In the genomic region with DNA sequence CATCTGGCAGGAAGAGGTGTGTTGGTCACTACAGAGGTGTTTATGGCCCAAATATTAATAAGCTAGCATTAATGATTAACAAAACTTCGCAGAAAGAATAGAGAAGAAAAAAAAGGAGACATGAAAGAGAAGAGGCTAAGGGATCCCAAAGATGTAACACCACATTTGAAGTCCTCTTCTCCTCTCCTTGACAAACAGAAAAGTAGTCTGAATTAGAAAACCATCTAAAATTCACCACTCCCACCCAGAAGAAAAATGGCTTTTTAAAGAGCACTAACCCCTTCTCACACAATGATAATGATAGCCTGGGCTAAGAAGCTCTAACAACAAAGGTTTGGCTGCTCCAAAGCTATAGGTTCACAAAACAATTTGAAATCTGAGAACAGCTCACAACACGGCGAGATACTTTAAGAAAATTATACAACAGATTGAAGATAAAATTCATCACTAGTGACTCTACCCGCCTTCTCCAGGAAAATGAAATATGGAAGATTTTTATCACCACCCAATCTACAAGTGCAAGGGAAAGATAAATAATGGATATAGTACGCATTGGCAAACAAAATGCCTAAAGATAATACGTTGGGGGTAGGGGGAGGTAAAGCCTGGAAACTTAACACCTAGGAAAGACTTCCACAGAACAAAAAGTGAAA, we compare ENCODE assay signal across 13 cellular contexts. TPM values are rescaled to one million over a fixed set of nuclear protein-coding genes. Genes with fewer than 3 reads are reported as not detected.
DNase-seq lines count a peak whose midpoint lies in the region; ATAC-seq and TF ChIP-seq lines count a peak whose summit lies in the region.
"Had no signal": no experiment of that assay in that cellular context is flagged by ENCODE, and none has a peak within 500 bp of the region (broad histone marks: within the 10 kb centered on the region; RNA-seq: fewer than 3 reads in every experiment).

No MANE protein-coding gene starts in this region.

- peak overlapping the region; percentile 39 for H3K4me3 Mint-ChIP-seq in osteocyte (ENCODE audit: unreplicated experiment)
- H3K4me3 Mint-ChIP-seq: activated naive CD4-positive, alpha-beta T cell treated with anti-CD3 and anti-CD28 coated beads, Interleukin-2, amount 10 ng/mL, durations not matched to agents 7 days and 5 days had no signal

- H3K27ac Mint-ChIP-seq in osteocyte (ENCODE audit: unreplicated experiment), result peak overlapping the region; percentile 80
- H3K27ac Mint-ChIP-seq: activated naive CD4-positive, alpha-beta T cell treated with anti-CD3 and anti-CD28 coated beads, Interleukin-2, amount 10 ng/mL, durations not matched to agents 7 days and 5 days had no signal

- H3K4me3 ChIP-seq in LNCaP clone FGC (ENCODE audit: low read depth, low read length) (peak overlapping the region; percentile 27), endocrine pancreas (ENCODE audit: control insufficient read depth, insufficient read depth, low read length) (peak overlapping the region; percentile 98)
- H3K4me3 ChIP-seq: lung had no signal

- H3K27me3 Mint-ChIP-seq in osteocyte (ENCODE audit: unreplicated experiment), result no peaks in the 10 kb centered on the region
- H3K27me3 Mint-ChIP-seq: activated naive CD4-positive, alpha-beta T cell treated with anti-CD3 and anti-CD28 coated beads, Interleukin-2, amount 10 ng/mL, durations not matched to agents 7 days and 5 days had no signal

- no peak for TF ChIP-seq CTCF in LNCaP clone FGC (IDR thresholded peaks at IDR 0.05; ENCODE audit: control insufficient read depth, extremely low read depth, insufficient read depth)
- TF ChIP-seq CTCF in osteocyte (IDR thresholded peaks at IDR 0.05), result no peak
- TF ChIP-seq CTCF in omental fat pad (IDR thresholded peaks at IDR 0.05), result no peak

- ATAC-seq in omental fat pad (ENCODE audit: low FRiP score), result no peak

- no peaks in the 10 kb centered on the region for H3K27me3 ChIP-seq in endocrine pancreas (ENCODE audit: control insufficient read depth, insufficient read depth, low read length)

- peaks cover 80% of the 10 kb centered on the region for H3K4me1 Mint-ChIP-seq in osteocyte (ENCODE audit: unreplicated experiment)

- H3K9me3 Mint-ChIP-seq in osteocyte (ENCODE audit: unreplicated experiment), result no peaks in the 10 kb centered on the region
- H3K9me3 Mint-ChIP-seq: activated naive CD4-positive, alpha-beta T cell treated with anti-CD3 and anti-CD28 coated beads, Interleukin-2, amount 10 ng/mL, durations not matched to agents 7 days and 5 days had no signal

- H3K36me3 Mint-ChIP-seq in osteocyte (ENCODE audit: unreplicated experiment), result no peaks in the 10 kb centered on the region

- peaks cover 28% of the 10 kb centered on the region for H3K4me1 ChIP-seq in endocrine pancreas (ENCODE audit: control insufficient read depth, insufficient read depth, low read length)

- H3K9me3 ChIP-seq in endocrine pancreas (ENCODE audit: control insufficient read depth, low read length), result no peaks in the 10 kb centered on the region

- H3K9ac ChIP-seq in endocrine pancreas (ENCODE audit: control insufficient read depth, insufficient read depth, low read length), result no peak overlapping the region

- DNase-seq in DMS 273 (lab: John Stamatoyannopoulos, UW; ENCODE audit: unreplicated experiment), result peak; percentile 23
- no peak for DNase-seq in DMS 273 treated with DMSO at 0.1 percent for 48 hours (lab: John Stamatoyannopoulos, UW)
- DNase-seq in LNCaP clone FGC (ENCODE audit: low read depth), result peak; percentile 48
- no peak for DNase-seq in osteocyte (ENCODE audit: extremely low spot score, unreplicated experiment)
- DNase-seq in cerebellar cortex (ENCODE audit: low spot score), result no peak
- no peak for DNase-seq in activated CD8-positive, alpha-beta memory T cell treated with anti-CD3 and anti-CD28 coated beads, Interleukin-2, amount 50 U/mL, for 4 hours
- DNase-seq in omental fat pad (ENCODE audit: low spot score), result no peak
- DNase-seq: 8988T; activated naive CD4-positive, alpha-beta T cell treated with anti-CD3 and anti-CD28 coated beads, Interleukin-2, amount 10 ng/mL, durations not matched to agents 7 days and 5 days; GF-D8; NK-92 treated with Interleukin-12 subunit alpha and Interleukin-12 subunit beta, amount 100 ng/mL, for 24 hours had no signal

- H3K36me3 ChIP-seq in endocrine pancreas (ENCODE audit: control insufficient read depth, insufficient read depth, low read length), result no peaks in the 10 kb centered on the region

RNA-seq across cellular contexts. Expression of a gene that starts 7.4 kb away (rescaled TPM):
- 943 and 946 TPM in 2 replicates for total RNA-seq in osteocyte
- 100 to 1,000 TPM; 527 to 873 (median 677) TPM for total RNA-seq in omental fat pad

Comparison
In these comparisons a context has a peak if more than half of its experiments do, and no peak if none do; other contexts are left out.
1. DNase-seq: peak in DMS 273 (single experiment) and LNCaP clone FGC (single experiment); none in DMS 273 treated with DMSO at 0.1 percent for 48 hours (single experiment), osteocyte (single experiment), cerebellar cortex (single experiment), activated CD8-positive, alpha-beta memory T cell treated with anti-CD3 and anti-CD28 coated beads, Interleukin-2, amount 50 U/mL, for 4 hours (single experiment) and omental fat pad (single experiment).